8 cellular contexts compared by ENCODE assay signal in the genomic region with DNA sequence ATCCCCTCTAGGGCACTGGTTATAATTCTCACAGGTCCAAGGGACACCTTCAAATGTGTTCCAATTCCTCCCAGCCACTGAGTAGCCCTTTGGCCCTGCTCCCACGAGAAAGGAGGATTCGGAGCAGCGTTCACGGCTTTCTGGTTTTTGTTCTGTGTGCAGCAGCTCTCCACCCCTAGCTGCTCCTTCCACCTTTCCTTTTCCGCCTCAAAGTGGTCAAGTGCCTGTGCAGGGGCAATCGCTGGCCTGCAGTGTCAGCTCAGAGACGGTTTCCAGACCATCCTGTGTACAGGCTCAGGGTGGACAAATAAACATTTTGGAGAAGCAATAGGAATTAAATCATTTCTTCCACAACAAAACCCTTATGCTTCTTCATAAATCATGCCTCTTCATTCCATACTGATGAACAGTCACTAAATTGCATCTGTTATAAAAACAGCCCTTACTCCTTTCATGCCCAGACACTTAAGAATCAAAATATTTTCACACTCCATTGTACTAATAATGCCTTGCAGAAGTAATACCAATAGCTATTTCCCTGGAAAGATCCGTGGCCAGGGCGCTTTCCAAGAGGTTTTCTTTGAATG. TPM values are rescaled to one million over a fixed set of nuclear protein-coding genes. Genes with fewer than 3 reads are reported as not detected.
DNase-seq lines count a peak whose midpoint lies in the region; ATAC-seq and TF ChIP-seq lines count a peak whose summit lies in the region.

No MANE protein-coding gene starts in this region.

- H3K36me3 Mint-ChIP-seq in activated T-cell treated with anti-CD3 and anti-CD28 coated beads, Interleukin-2, amount 50 U/mL, for 72 hours (ENCODE audit: insufficient read depth in 2 of 2): no peaks in the 10 kb centered on the region
- no peaks in the 10 kb centered on the region for H3K36me3 Mint-ChIP-seq in activated T-helper 2 cell treated with anti-CD3 and anti-CD28 coated beads, Interferon-gamma antibody, Interleukin-2, Interleukin-4, amounts not matched to agents 10 μg/mL and 5 μg/mL and 100 μg/mL, durations not matched to agents 14 hours and 24 hours and 36 hours (ENCODE audit: low read depth)

- no peaks in the 10 kb centered on the region for H3K36me3 ChIP-seq in tibial nerve

- no peaks in the 10 kb centered on the region for H3K9me3 Mint-ChIP-seq in activated T-cell treated with anti-CD3 and anti-CD28 coated beads, Interleukin-2, amount 50 U/mL, for 72 hours
- no peaks in the 10 kb centered on the region for H3K9me3 Mint-ChIP-seq in activated T-helper 2 cell treated with anti-CD3 and anti-CD28 coated beads, Interferon-gamma antibody, Interleukin-2, Interleukin-4, amounts not matched to agents 10 μg/mL and 5 μg/mL and 100 μg/mL, durations not matched to agents 14 hours and 24 hours and 36 hours

- no peak for TF ChIP-seq CTCF in tibial nerve (IDR thresholded peaks at IDR 0.05)

- ATAC-seq in activated T-cell treated with anti-CD3 and anti-CD28 coated beads, Interleukin-2, amount 50 U/mL, for 72 hours (replicated peaks in 1 of 2): no peak
- ATAC-seq in GM19455 (IDR thresholded peaks at IDR 0.05; ENCODE audit: unreplicated experiment): no peak
- ATAC-seq in HG02759 (IDR thresholded peaks at IDR 0.05; ENCODE audit: unreplicated experiment): no peak

- H3K27ac ChIP-seq in tibial nerve: no peak overlapping the region

- H3K4me1 Mint-ChIP-seq in activated T-cell treated with anti-CD3 and anti-CD28 coated beads, Interleukin-2, amount 50 U/mL, for 72 hours (ENCODE audit: low read depth): peaks cover 22% of the 10 kb centered on the region
- peaks cover 15% of the 10 kb centered on the region for H3K4me1 Mint-ChIP-seq in activated T-helper 2 cell treated with anti-CD3 and anti-CD28 coated beads, Interferon-gamma antibody, Interleukin-2, Interleukin-4, amounts not matched to agents 10 μg/mL and 5 μg/mL and 100 μg/mL, durations not matched to agents 14 hours and 24 hours and 36 hours (ENCODE audit: low read depth)

- no peak overlapping the region for H3K27ac Mint-ChIP-seq in activated T-cell treated with anti-CD3 and anti-CD28 coated beads, Interleukin-2, amount 50 U/mL, for 72 hours
- H3K27ac Mint-ChIP-seq in activated T-helper 2 cell treated with anti-CD3 and anti-CD28 coated beads, Interferon-gamma antibody, Interleukin-2, Interleukin-4, amounts not matched to agents 10 μg/mL and 5 μg/mL and 100 μg/mL, durations not matched to agents 14 hours and 24 hours and 36 hours: no peak overlapping the region

- TF ChIP-seq EP300 in tibial nerve (IDR thresholded peaks at IDR 0.05): no peak

- intact Hi-C loops in activated T-helper 2 cell treated with anti-CD3 and anti-CD28 coated beads, Interferon-gamma antibody, Interleukin-2, Interleukin-4, amounts not matched to agents 10 μg/mL and 5 μg/mL and 100 μg/mL, durations not matched to agents 14 hours and 24 hours and 36 hours (cut with micrococcal nuclease): loop anchor here (2.0 to 5.0 kb wide), 3 partner anchors 78 to 252 kb away; a partner anchor contains a TSS

- no peak for DNase-seq in activated T-cell treated with anti-CD3 and anti-CD28 coated beads, Interleukin-2, amount 50 U/mL, for 72 hours
- DNase-seq in activated T-cell treated with anti-CD3 and anti-CD28 coated beads, Interleukin-2, amount 50 U/mL, for 48 hours: no peak
- DNase-seq in activated T-helper 2 cell treated with anti-CD3 and anti-CD28 coated beads, Interferon-gamma antibody, Interleukin-2, Interleukin-4, amounts not matched to agents 10 μg/mL and 5 μg/mL and 100 μg/mL, durations not matched to agents 14 hours and 24 hours and 36 hours (ENCODE audit: low spot score): no peak
- DNase-seq in left kidney (ENCODE audit: low read depth, low spot score) (peak; percentile 55), tibial nerve (ENCODE audit: low spot score in 2 of 2) (no peak), SIG-M5 (lab: John Stamatoyannopoulos, UW) (no peak)

- 27 to 30% methylated on average over 9 of the region's 9 CpGs for WGBS in tibial nerve, 2 donors

- peak overlapping the region; percentile 92 to 93 for H3K4me3 Mint-ChIP-seq in activated T-cell treated with anti-CD3 and anti-CD28 coated beads, Interleukin-2, amount 50 U/mL, for 72 hours
- peak overlapping the region; percentile 81 for H3K4me3 Mint-ChIP-seq in activated T-helper 2 cell treated with anti-CD3 and anti-CD28 coated beads, Interferon-gamma antibody, Interleukin-2, Interleukin-4, amounts not matched to agents 10 μg/mL and 5 μg/mL and 100 μg/mL, durations not matched to agents 14 hours and 24 hours and 36 hours (ENCODE audit: low read depth)

- H3K27me3 ChIP-seq in tibial nerve: no peaks in the 10 kb centered on the region

- H3K27me3 Mint-ChIP-seq in activated T-cell treated with anti-CD3 and anti-CD28 coated beads, Interleukin-2, amount 50 U/mL, for 72 hours (ENCODE audit: low read depth): peaks cover 56% of the 10 kb centered on the region
- peaks cover 56% of the 10 kb centered on the region for H3K27me3 Mint-ChIP-seq in activated T-helper 2 cell treated with anti-CD3 and anti-CD28 coated beads, Interferon-gamma antibody, Interleukin-2, Interleukin-4, amounts not matched to agents 10 μg/mL and 5 μg/mL and 100 μg/mL, durations not matched to agents 14 hours and 24 hours and 36 hours (ENCODE audit: low read depth)

- no peaks in the 10 kb centered on the region for H3K9me3 ChIP-seq in tibial nerve

- H3K4me3 ChIP-seq in tibial nerve: peak overlapping the region; percentile 26 to 78 (median 42)

- H3K4me1 ChIP-seq in tibial nerve: peaks cover 0 to 20% (median 5%) of the 10 kb centered on the region in 4 donors

- no peak for TF ChIP-seq POLR2A in tibial nerve (IDR thresholded peaks at IDR 0.05)

RNA-seq across cellular contexts. Expression of a gene that starts 1.1 kb away (rescaled TPM):
- total RNA-seq in activated T-cell treated with anti-CD3 and anti-CD28 coated beads, Interleukin-2, amount 50 U/mL, for 72 hours: 1 to 10 TPM in 1 of 2 donors, under 1 TPM in 1; 0.93 to 1.7 TPM
- total RNA-seq in activated T-helper 2 cell treated with anti-CD3 and anti-CD28 coated beads, Interferon-gamma antibody, Interleukin-2, Interleukin-4, amounts not matched to agents 10 μg/mL and 5 μg/mL and 100 μg/mL, durations not matched to agents 14 hours and 24 hours and 36 hours: 1.3 TPM in 2 replicates
- total RNA-seq in tibial nerve: 1 to 10 TPM; 1.6 to 2.4 (median 1.7) TPM

RNA-seq across cellular contexts. Expression of a gene that starts 55.8 kb away (rescaled TPM):
- 1 to 10 TPM; 6.3 to 9.8 TPM for total RNA-seq in activated T-cell treated with anti-CD3 and anti-CD28 coated beads, Interleukin-2, amount 50 U/mL, for 72 hours
- 38.2 and 39.4 TPM in 2 replicates for total RNA-seq in activated T-helper 2 cell treated with anti-CD3 and anti-CD28 coated beads, Interferon-gamma antibody, Interleukin-2, Interleukin-4, amounts not matched to agents 10 μg/mL and 5 μg/mL and 100 μg/mL, durations not matched to agents 14 hours and 24 hours and 36 hours
- 10 to 100 TPM; 36.9 to 68.8 (median 53.1) TPM for total RNA-seq in tibial nerve
